15 cellular contexts compared by ENCODE assay signal in the genomic region with DNA sequence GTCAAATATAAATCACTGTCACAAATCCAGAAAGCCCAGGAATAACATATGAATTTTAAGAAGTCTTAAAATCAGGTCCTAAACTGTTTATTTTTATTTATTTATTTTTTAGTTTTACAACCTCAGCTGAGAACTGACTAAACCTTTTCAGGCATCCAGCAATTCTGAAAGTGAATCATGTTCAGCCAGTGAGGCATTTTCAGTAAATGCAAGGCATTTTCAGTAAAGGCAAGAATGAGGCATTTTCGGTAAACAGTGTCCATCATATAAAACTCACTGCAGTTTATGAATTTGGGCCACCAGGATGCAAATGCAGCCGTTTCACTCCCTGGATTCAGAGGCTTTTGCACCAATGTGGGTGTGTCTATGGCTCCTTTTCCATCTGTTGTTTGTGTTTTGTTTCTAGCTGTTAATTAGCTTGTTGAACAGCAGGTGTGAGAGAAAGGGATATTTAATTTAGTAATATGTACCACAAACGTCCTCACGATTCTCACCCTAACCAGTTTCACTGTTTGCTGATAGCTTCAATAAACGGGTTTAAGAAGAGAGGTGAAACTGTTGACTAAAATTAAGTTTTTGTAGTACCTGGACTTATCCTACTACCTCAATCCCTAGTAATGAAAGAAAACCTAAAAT.
DNase-seq lines count a peak whose midpoint lies in the region; ATAC-seq lines count a peak whose summit lies in the region.
"Had no signal": no experiment of that assay in that cellular context is flagged by ENCODE, and none has a peak within 500 bp of the region (broad histone marks: within the 10 kb centered on the region; RNA-seq: fewer than 3 reads in every experiment).

No MANE protein-coding gene starts in this region.

- H3K9me3 Mint-ChIP-seq in activated naive CD4-positive, alpha-beta T cell treated with anti-CD3 and anti-CD28 coated beads, Interleukin-2, amount 50 U/mL, for 24 hours: no peaks in the 10 kb centered on the region
- no peaks in the 10 kb centered on the region for H3K9me3 Mint-ChIP-seq in stimulated activated memory B cell treated with anti-CD40 and anti-IgM and Interleukin-4, amounts not matched to agents 10 μg/mL and 1 μg/mL and 100 μg/mL, for 72 hours

- peak overlapping the region; percentile 86 for H3K27ac Mint-ChIP-seq in activated naive CD4-positive, alpha-beta T cell treated with anti-CD3 and anti-CD28 coated beads, Interleukin-2, amount 50 U/mL, for 24 hours
- H3K27ac Mint-ChIP-seq in stimulated activated memory B cell treated with anti-CD40 and anti-IgM and Interleukin-4, amounts not matched to agents 10 μg/mL and 1 μg/mL and 100 μg/mL, for 72 hours: peak overlapping the region; percentile 12

- ATAC-seq in stimulated activated memory B cell treated with anti-CD40 and anti-IgM and Interleukin-4, amounts not matched to agents 10 μg/mL and 1 μg/mL and 100 μg/mL, for 72 hours: no peak
- ATAC-seq: upper lobe of right lung had no signal

- no peaks in the 10 kb centered on the region for H3K36me3 ChIP-seq in GM23248 (ENCODE audit: low read depth)
- H3K36me3 ChIP-seq: esophagus squamous epithelium had no signal

- WGBS in GM23248 (ENCODE audit: low coverage in 1 of 2, low lambda C conversion rate in 2 of 2, missing lambda C conversion rate in 2 of 2), 2 experiments: 81 to 86% methylated on average over 5 of the region's 5 CpGs

- H3K27ac ChIP-seq in GM23248: no peak overlapping the region
- H3K27ac ChIP-seq: esophagus squamous epithelium, upper lobe of right lung, VCaP had no signal

- no peaks in the 10 kb centered on the region for H3K27me3 Mint-ChIP-seq in activated naive CD4-positive, alpha-beta T cell treated with anti-CD3 and anti-CD28 coated beads, Interleukin-2, amount 50 U/mL, for 24 hours
- H3K27me3 Mint-ChIP-seq in stimulated activated memory B cell treated with anti-CD40 and anti-IgM and Interleukin-4, amounts not matched to agents 10 μg/mL and 1 μg/mL and 100 μg/mL, for 72 hours: no peaks in the 10 kb centered on the region
- H3K27me3 Mint-ChIP-seq: B cell had no signal

- no peaks in the 10 kb centered on the region for H4K20me1 ChIP-seq in GM23248 (ENCODE audit: insufficient read depth)

- peaks cover 17% of the 10 kb centered on the region for H3K36me3 Mint-ChIP-seq in activated naive CD4-positive, alpha-beta T cell treated with anti-CD3 and anti-CD28 coated beads, Interleukin-2, amount 50 U/mL, for 24 hours
- peaks cover 48% of the 10 kb centered on the region for H3K36me3 Mint-ChIP-seq in stimulated activated memory B cell treated with anti-CD40 and anti-IgM and Interleukin-4, amounts not matched to agents 10 μg/mL and 1 μg/mL and 100 μg/mL, for 72 hours

- no peak overlapping the region for H3K4me3 ChIP-seq in GM23248
- H3K4me3 ChIP-seq: esophagus squamous epithelium, upper lobe of right lung had no signal

- DNase-seq in activated naive CD4-positive, alpha-beta T cell treated with anti-CD3 and anti-CD28 coated beads, Interleukin-2, amount 50 U/mL, for 16 hours: no peak
- DNase-seq in GM23248 (peak; percentile 4), NCI-H82 treated with DMSO at 0.1 percent for 48 hours (lab: John Stamatoyannopoulos, UW; ENCODE audit: unreplicated experiment) (peak; percentile 53), DMS79 (lab: John Stamatoyannopoulos, UW) (no peak), COLO668 (lab: John Stamatoyannopoulos, UW; ENCODE audit: unreplicated experiment) (no peak), Ammon's horn (ENCODE audit: low spot score) (no peak)
- DNase-seq: activated gamma-delta T cell treated with Interleukin-2 at 50 U/mL for 16 hours, esophagus squamous epithelium, NCI-H226, SHP77 treated with DMSO at 0.1 percent for 48 hours, upper lobe of right lung had no signal

- H3K4me1 Mint-ChIP-seq in activated naive CD4-positive, alpha-beta T cell treated with anti-CD3 and anti-CD28 coated beads, Interleukin-2, amount 50 U/mL, for 24 hours: peaks cover 47% of the 10 kb centered on the region
- peaks cover 16% of the 10 kb centered on the region for H3K4me1 Mint-ChIP-seq in stimulated activated memory B cell treated with anti-CD40 and anti-IgM and Interleukin-4, amounts not matched to agents 10 μg/mL and 1 μg/mL and 100 μg/mL, for 72 hours

- no peaks in the 10 kb centered on the region for H3K9me3 ChIP-seq in GM23248 (ENCODE audit: low read depth)
- H3K9me3 ChIP-seq: esophagus squamous epithelium, upper lobe of right lung had no signal

- H3K4me3 Mint-ChIP-seq in activated naive CD4-positive, alpha-beta T cell treated with anti-CD3 and anti-CD28 coated beads, Interleukin-2, amount 50 U/mL, for 24 hours: no peak overlapping the region
- H3K4me3 Mint-ChIP-seq in stimulated activated memory B cell treated with anti-CD40 and anti-IgM and Interleukin-4, amounts not matched to agents 10 μg/mL and 1 μg/mL and 100 μg/mL, for 72 hours: no peak overlapping the region
- H3K4me3 Mint-ChIP-seq: B cell had no signal

- H3K9me2 ChIP-seq in GM23248 (ENCODE audit: insufficient read depth): no peaks in the 10 kb centered on the region

- H3K9ac ChIP-seq in GM23248: no peak overlapping the region

- in situ Hi-C loops in GM23248 (cut with MboI): no loop called here

- no peaks in the 10 kb centered on the region for H3K79me2 ChIP-seq in GM23248 (ENCODE audit: insufficient read depth)

- H3F3A ChIP-seq in GM23248 (ENCODE audit: insufficient read depth): no peaks in the 10 kb centered on the region

- no peaks in the 10 kb centered on the region for H3K27me3 ChIP-seq in GM23248 (replicated peaks; ENCODE audit: insufficient read depth)
- H3K27me3 ChIP-seq: esophagus squamous epithelium, upper lobe of right lung had no signal

- H3K4me2 ChIP-seq in GM23248 (ENCODE audit: unreplicated experiment): no peak overlapping the region

- H2AFZ ChIP-seq in GM23248: no peak overlapping the region

- H3K4me1 ChIP-seq in GM23248 (ENCODE audit: insufficient read depth): peaks cover 9% of the 10 kb centered on the region; the same call in 1 of the 2 replicates
- H3K4me1 ChIP-seq: esophagus squamous epithelium had no signal

Comparison
In these comparisons a context has a peak if more than half of its experiments do, and no peak if none do; other contexts are left out.
1. DNase-seq: peak in GM23248 (single experiment) and NCI-H82 treated with DMSO at 0.1 percent for 48 hours (single experiment); none in activated naive CD4-positive, alpha-beta T cell treated with anti-CD3 and anti-CD28 coated beads, Interleukin-2, amount 50 U/mL, for 16 hours (single experiment), DMS79 (single experiment), COLO668 (single experiment) and Ammon's horn (single experiment).